ENCODE assay signal across 8 cellular contexts in genomic region chr7:29194206-29194593, GRCh38. TPM values are rescaled to one million over a fixed set of nuclear protein-coding genes. Genes with fewer than 3 reads are reported as not detected.
A peak's percentile ranks its signal among the peaks of the same experiment; 100 is the strongest.
DNase-seq lines count a peak whose midpoint lies in the region; ATAC-seq and TF ChIP-seq lines count a peak whose summit lies in the region.

No MANE protein-coding gene starts in this region.

- TF ChIP-seq POLR2A in sigmoid colon (IDR thresholded peaks at IDR 0.05) = peak in 1 of 2 donors; percentile 21

- no peaks in the 10 kb centered on the region for H3K4me1 ChIP-seq in right cardiac atrium (ENCODE audit: control insufficient read depth, insufficient read depth, low read length)
- peaks cover 0 to 16% (median 11%) of the 10 kb centered on the region in 4 donors for H3K4me1 ChIP-seq in sigmoid colon

- peak overlapping the region; percentile 48 for H3K4me3 ChIP-seq in right cardiac atrium (ENCODE audit: low read length)
- H3K4me3 ChIP-seq in sigmoid colon = peak overlapping the region; percentile 41 to 68 (median 55)

- DNase-seq in activated naive CD4-positive, alpha-beta T cell treated with anti-CD3 and anti-CD28 coated beads for 36 hours = no peak
- DNase-seq in activated naive CD4-positive, alpha-beta T cell (lab: John Stamatoyannopoulos, UW) = no peak
- no peak for DNase-seq in activated CD4-positive, alpha-beta memory T cell treated with anti-CD3 and anti-CD28 coated beads for 36 hours
- DNase-seq in right cardiac atrium (peak; percentile 20 to 59 (median 41)), sigmoid colon (peak; percentile 67), mesenteric fat pad (ENCODE audit: low spot score) (no peak), NCI-H345 treated with DMSO at 0.1 percent for 48 hours (lab: John Stamatoyannopoulos, UW; ENCODE audit: unreplicated experiment) (no peak)

- 1% methylated on average over 37 of the region's 40 CpGs for WGBS in right cardiac atrium
- 2 to 6% methylated on average over 40 of the region's 40 CpGs for WGBS in sigmoid colon, 2 donors

- H3K27me3 ChIP-seq in right cardiac atrium (ENCODE audit: control insufficient read depth, insufficient read depth) (no peaks in the 10 kb centered on the region), sigmoid colon (peaks cover 0 to 54% (median 16%) of the 10 kb centered on the region in 3 donors)

- peak overlapping the region; percentile 64 for H3K4me3 Mint-ChIP-seq in activated naive CD4-positive, alpha-beta T cell treated with anti-CD3 and anti-CD28 coated beads for 36 hours
- peak overlapping the region; percentile 68 for H3K4me3 Mint-ChIP-seq in activated CD4-positive, alpha-beta memory T cell treated with anti-CD3 and anti-CD28 coated beads for 36 hours

- TF ChIP-seq CTCF in sigmoid colon (IDR thresholded peaks at IDR 0.05) = no peak

- H3K9me3 Mint-ChIP-seq in activated naive CD4-positive, alpha-beta T cell treated with anti-CD3 and anti-CD28 coated beads for 36 hours = no peaks in the 10 kb centered on the region
- H3K9me3 Mint-ChIP-seq in activated CD4-positive, alpha-beta memory T cell treated with anti-CD3 and anti-CD28 coated beads for 36 hours = no peaks in the 10 kb centered on the region

- no peaks in the 10 kb centered on the region for H3K36me3 ChIP-seq in sigmoid colon

- POLR2A ChIA-PET in activated CD4-positive, alpha-beta memory T cell treated with anti-CD3 and anti-CD28 coated beads for 36 hours (lab: Charles Lee) = no interaction called here

- H3K36me3 Mint-ChIP-seq in activated naive CD4-positive, alpha-beta T cell treated with anti-CD3 and anti-CD28 coated beads for 36 hours (ENCODE audit: low read depth) = no peaks in the 10 kb centered on the region
- no peaks in the 10 kb centered on the region for H3K36me3 Mint-ChIP-seq in activated CD4-positive, alpha-beta memory T cell treated with anti-CD3 and anti-CD28 coated beads for 36 hours

- H3K27me3 Mint-ChIP-seq in activated naive CD4-positive, alpha-beta T cell treated with anti-CD3 and anti-CD28 coated beads for 36 hours (ENCODE audit: low read depth) = peaks cover 61% of the 10 kb centered on the region
- H3K27me3 Mint-ChIP-seq in activated CD4-positive, alpha-beta memory T cell treated with anti-CD3 and anti-CD28 coated beads for 36 hours = peaks cover 32% of the 10 kb centered on the region

- H3K27ac Mint-ChIP-seq in activated naive CD4-positive, alpha-beta T cell treated with anti-CD3 and anti-CD28 coated beads for 36 hours = no peak overlapping the region
- no peak overlapping the region for H3K27ac Mint-ChIP-seq in activated CD4-positive, alpha-beta memory T cell treated with anti-CD3 and anti-CD28 coated beads for 36 hours

- CTCF ChIA-PET in activated naive CD4-positive, alpha-beta T cell treated with anti-CD3 and anti-CD28 coated beads for 36 hours (lab: Charles Lee) = no interaction called here
- CTCF ChIA-PET in activated CD4-positive, alpha-beta memory T cell treated with anti-CD3 and anti-CD28 coated beads for 36 hours (lab: Charles Lee) = interaction anchor here (1.2 kb wide), 1 partner anchor 214 kb away, joined by 6 read pairs; no protein-coding TSS in a partner anchor

- no peaks in the 10 kb centered on the region for H3K9me3 ChIP-seq in right cardiac atrium (ENCODE audit: control insufficient read depth, low read length)
- H3K9me3 ChIP-seq in sigmoid colon = no peaks in the 10 kb centered on the region

- ATAC-seq in right cardiac atrium (peak; percentile 50 to 60), HG03439 (IDR thresholded peaks at IDR 0.05; ENCODE audit: unreplicated experiment) (no peak)

- peaks cover 17% of the 10 kb centered on the region for H3K4me1 Mint-ChIP-seq in activated naive CD4-positive, alpha-beta T cell treated with anti-CD3 and anti-CD28 coated beads for 36 hours (ENCODE audit: low read depth)
- H3K4me1 Mint-ChIP-seq in activated CD4-positive, alpha-beta memory T cell treated with anti-CD3 and anti-CD28 coated beads for 36 hours (ENCODE audit: low read depth) = peaks cover 14% of the 10 kb centered on the region

- no peak for TF ChIP-seq EP300 in sigmoid colon (IDR thresholded peaks at IDR 0.05)

- H3K27ac ChIP-seq in right cardiac atrium (ENCODE audit: low read length) (no peak overlapping the region), sigmoid colon (peak overlapping the region in 3 of 4 donors; percentile 37 to 61 (median 57))

- intact Hi-C loops in activated naive CD4-positive, alpha-beta T cell treated with anti-CD3 and anti-CD28 coated beads for 36 hours (cut with micrococcal nuclease) = no loop called here
- intact Hi-C loops in activated CD4-positive, alpha-beta memory T cell treated with anti-CD3 and anti-CD28 coated beads for 36 hours (cut with micrococcal nuclease) = loop anchor here (1.0 to 5.0 kb wide), 2 partner anchors 50 to 148 kb away; no protein-coding TSS in a partner anchor
- intact Hi-C loops in right cardiac atrium (cut with DNase I) = loop anchor here in 2 of 4 donors (5.0 kb wide), 1 partner anchor 213 kb away; no protein-coding TSS in a partner anchor
- intact Hi-C loops in sigmoid colon (cut with DNase I) = no loop called here

RNA-seq across cellular contexts. Expression of gene CHN2, which starts 0.4 kb away (rescaled TPM):
- total RNA-seq in activated naive CD4-positive, alpha-beta T cell treated with anti-CD3 and anti-CD28 coated beads for 36 hours = not detected
- total RNA-seq in activated CD4-positive, alpha-beta memory T cell treated with anti-CD3 and anti-CD28 coated beads for 36 hours = under 1 TPM; 0.53 to 0.69 TPM
- total RNA-seq in right cardiac atrium (1 to 10 TPM; 2.8 to 6.4 (median 4.5) TPM), sigmoid colon (10 to 100 TPM; 10.7 to 37.7 (median 14.3) TPM), mesenteric fat pad (11.0 TPM)
- polyA plus RNA-seq in right cardiac atrium (2.0 TPM), sigmoid colon (10 to 100 TPM in 2 of 3 donors, 1 to 10 TPM in 1; 4.2 to 21.0 (median 16.2) TPM)

RNA-seq across cellular contexts. Expression of gene CPVL, which starts 47.9 kb away (rescaled TPM):
- total RNA-seq in activated naive CD4-positive, alpha-beta T cell treated with anti-CD3 and anti-CD28 coated beads for 36 hours = not detected
- not detected for total RNA-seq in activated CD4-positive, alpha-beta memory T cell treated with anti-CD3 and anti-CD28 coated beads for 36 hours
- total RNA-seq in right cardiac atrium (10 to 100 TPM; 10.1 to 14.4 (median 11.7) TPM), sigmoid colon (10 to 100 TPM in 3 of 4 donors, 1 to 10 TPM in 1; 6.6 to 23.7 (median 21.2) TPM), mesenteric fat pad (49.8 TPM)
- polyA plus RNA-seq in right cardiac atrium (3.2 TPM), sigmoid colon (10 to 100 TPM in 2 of 3 donors, 1 to 10 TPM in 1; 5.4 to 38.8 (median 15.5) TPM)

Comparison
In these comparisons a context has a peak if more than half of its experiments do, and no peak if none do; other contexts are left out.
1. DNase-seq: peak in right cardiac atrium (3 of 3) and sigmoid colon (single experiment); none in activated naive CD4-positive, alpha-beta T cell treated with anti-CD3 and anti-CD28 coated beads for 36 hours (single experiment), activated naive CD4-positive, alpha-beta T cell (0 of 4), activated CD4-positive, alpha-beta memory T cell treated with anti-CD3 and anti-CD28 coated beads for 36 hours (single experiment), mesenteric fat pad (single experiment) and NCI-H345 treated with DMSO at 0.1 percent for 48 hours (single experiment).
2. RNA of gene CPVL, which starts 47.9 kb away (total RNA-seq): 49.8 TPM in mesenteric fat pad (single experiment), 6.6 to 23.7 TPM in sigmoid colon and 10.1 to 14.4 TPM in right cardiac atrium; not detected in activated naive CD4-positive, alpha-beta T cell treated with anti-CD3 and anti-CD28 coated beads for 36 hours and not detected in activated CD4-positive, alpha-beta memory T cell treated with anti-CD3 and anti-CD28 coated beads for 36 hours; every median in the first group is over 4 times any median in the second.